ENCODE assay signal across 8 cellular contexts in the genomic region with DNA sequence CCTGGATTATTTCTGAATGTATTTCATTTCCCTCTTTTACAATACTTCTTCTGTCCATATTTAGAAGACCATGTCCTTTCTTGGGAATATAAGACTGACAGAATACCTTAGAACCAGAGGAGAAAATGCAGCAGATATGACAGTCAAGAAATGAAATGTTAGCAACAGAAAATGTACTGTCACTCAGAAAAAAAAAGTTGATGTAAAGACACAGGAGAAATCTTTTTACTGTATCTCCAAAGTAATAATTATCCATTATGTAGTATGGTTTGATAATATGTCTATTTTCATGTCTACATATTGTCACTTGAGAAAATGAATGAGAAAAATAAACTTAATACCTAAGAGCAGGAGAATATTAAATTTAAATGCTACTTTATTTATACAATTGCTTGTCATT.
"Had no signal": no experiment of that assay in that cellular context is flagged by ENCODE, and none has a peak within 500 bp of the region (broad histone marks: within the 10 kb centered on the region; RNA-seq: fewer than 3 reads in every experiment).

No MANE protein-coding gene starts in this region.

- H3K4me3 Mint-ChIP-seq: IgD-negative memory B cell had no signal

- H3K4me3 ChIP-seq: K562 had no signal

- H3K27ac ChIP-seq: HL-60 had no signal

- FAIRE-seq: HepG2, HTR-8/SVneo, K562 had no signal

- ATAC-seq: HepG2, K562 had no signal

- H3K27me3 Mint-ChIP-seq: IgD-negative memory B cell had no signal

- H3K4me1 Mint-ChIP-seq: IgD-negative memory B cell had no signal

- DNase-seq: IMR-90, KBM-7, KG1 had no signal

- H3K27ac Mint-ChIP-seq: IgD-negative memory B cell had no signal
